Comparison of ENCODE assay signal across 33 cellular contexts in genomic region chr12:86565038-86565437, GRCh38.
"Had no signal": no experiment of that assay in that cellular context is flagged by ENCODE, and none has a peak within 500 bp of the region (broad histone marks: within the 10 kb centered on the region; RNA-seq: fewer than 3 reads in every experiment).

No MANE protein-coding gene starts in this region.

- FAIRE-seq: astrocyte had no signal

- ATAC-seq: activated naive CD4-positive, alpha-beta T cell treated with anti-CD3 and anti-CD28 coated beads, Interleukin-2, amount 50 U/mL, for 72 hours; activated naive CD8-positive, alpha-beta T cell treated with anti-CD3 and anti-CD28 coated beads, Interleukin-2, amount 50 U/mL, for 24 hours; activated T-cell treated with anti-CD3 and anti-CD28 coated beads, Interleukin-2, amount 50 U/mL, for 4 hours; activated T-cell treated with anti-CD3 and anti-CD28 coated beads, Interleukin-2, amount 50 U/mL, for 72 hours; activated T-helper 17 cell treated with anti-CD3 and anti-CD28 coated beads, Interleukin-2, amount 50 U/mL, for 72 hours; body of pancreas had no signal

- DNase-seq: activated effector memory CD4-positive, alpha-beta T cell treated with anti-CD3 and anti-CD28 coated beads, Interleukin-2, amount 50 U/mL, for 16 hours; activated effector memory CD4-positive, alpha-beta T cell treated with Interleukin-2 at 50 U/mL for 16 hours; activated gamma-delta T cell; activated gamma-delta T cell treated with Interleukin-2 at 50 U/mL for 16 hours; activated naive CD4-positive, alpha-beta T cell; activated naive CD4-positive, alpha-beta T cell treated with anti-CD3 and anti-CD28 coated beads for 36 hours; activated naive CD4-positive, alpha-beta T cell treated with anti-CD3 and anti-CD28 coated beads, Interleukin-2, amount 10 ng/mL, durations not matched to agents 7 days and 5 days; activated naive CD4-positive, alpha-beta T cell treated with anti-CD3 and anti-CD28 coated beads, Interleukin-2, amount 50 U/mL, for 16 hours; activated naive CD4-positive, alpha-beta T cell treated with Interleukin-2 at 50 U/mL for 16 hours; activated naive CD8-positive, alpha-beta T cell treated with anti-CD3 and anti-CD28 coated beads for 36 hours; activated naive CD8-positive, alpha-beta T cell treated with anti-CD3 and anti-CD28 coated beads, Interleukin-2, amount 10 ng/mL, durations not matched to agents 7 days and 5 days; activated naive CD8-positive, alpha-beta T cell treated with anti-CD3 and anti-CD28 coated beads, Interleukin-2, amount 50 U/mL, for 24 hours; activated T-cell treated with anti-CD3 and anti-CD28 coated beads, Interleukin-2, amount 50 U/mL, for 1 hour; activated T-cell treated with anti-CD3 and anti-CD28 coated beads, Interleukin-2, amount 50 U/mL, for 24 hours; activated T-cell treated with anti-CD3 and anti-CD28 coated beads, Interleukin-2, amount 50 U/mL, for 4 hours; activated T-cell treated with anti-CD3 and anti-CD28 coated beads, Interleukin-2, amount 50 U/mL, for 48 hours; activated T-cell treated with anti-CD3 and anti-CD28 coated beads, Interleukin-2, amount 50 U/mL, for 72 hours; adrenal gland; amniotic stem cell; amygdala; anterior cingulate cortex; aorta; body of pancreas; brain microvascular endothelial cell; caudate nucleus; central memory CD4-positive, alpha-beta T cell; cerebellar nuclear complex had no signal

- H3K36me3 ChIP-seq: adrenal gland, ascending aorta, brain microvascular endothelial cell, breast epithelium, cardiac muscle cell had no signal

- H3K27ac ChIP-seq: adrenal gland, ascending aorta, body of pancreas, brain microvascular endothelial cell, breast epithelium, cardiac muscle cell had no signal

- H3K4me3 ChIP-seq: adrenal gland, ascending aorta, body of pancreas, breast epithelium, cardiac muscle cell had no signal

- H3K9me3 ChIP-seq: adrenal gland, body of pancreas had no signal

- H3K4me1 ChIP-seq: adrenal gland, ascending aorta, body of pancreas, breast epithelium had no signal

- H3K27me3 ChIP-seq: adrenal gland, ascending aorta, body of pancreas, brain microvascular endothelial cell, breast epithelium, cardiac muscle cell had no signal
